Comparison of ENCODE assay signal across 1 cellular context in the genomic region with DNA sequence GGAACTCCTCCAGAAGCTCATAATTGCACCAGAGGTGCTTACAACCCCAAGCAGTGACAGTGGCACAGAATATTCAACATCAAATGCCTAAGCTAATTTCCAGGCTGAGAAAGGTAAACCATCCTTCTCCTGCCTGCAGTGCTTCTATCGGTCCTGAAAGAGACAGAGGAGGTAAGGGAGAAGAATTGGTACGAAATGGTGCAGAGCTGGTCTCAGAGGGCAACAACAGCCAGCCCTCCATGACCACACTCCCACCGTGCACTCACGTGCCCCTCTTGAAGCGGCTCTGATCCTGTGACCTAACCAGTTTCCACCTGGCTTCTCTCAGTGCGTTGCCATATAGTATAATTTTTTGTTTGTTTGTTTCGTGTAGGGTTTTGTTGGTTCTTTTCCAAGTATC.
TF ChIP-seq lines count a peak whose summit lies in the region.

No MANE protein-coding gene starts in this region.

TF ChIP-seq in neural cell, 6 proteins besides CTCF, POLR2A, EP300 and RAD21 (continued from another document):
- TF ChIP-seq, protein P1, sequence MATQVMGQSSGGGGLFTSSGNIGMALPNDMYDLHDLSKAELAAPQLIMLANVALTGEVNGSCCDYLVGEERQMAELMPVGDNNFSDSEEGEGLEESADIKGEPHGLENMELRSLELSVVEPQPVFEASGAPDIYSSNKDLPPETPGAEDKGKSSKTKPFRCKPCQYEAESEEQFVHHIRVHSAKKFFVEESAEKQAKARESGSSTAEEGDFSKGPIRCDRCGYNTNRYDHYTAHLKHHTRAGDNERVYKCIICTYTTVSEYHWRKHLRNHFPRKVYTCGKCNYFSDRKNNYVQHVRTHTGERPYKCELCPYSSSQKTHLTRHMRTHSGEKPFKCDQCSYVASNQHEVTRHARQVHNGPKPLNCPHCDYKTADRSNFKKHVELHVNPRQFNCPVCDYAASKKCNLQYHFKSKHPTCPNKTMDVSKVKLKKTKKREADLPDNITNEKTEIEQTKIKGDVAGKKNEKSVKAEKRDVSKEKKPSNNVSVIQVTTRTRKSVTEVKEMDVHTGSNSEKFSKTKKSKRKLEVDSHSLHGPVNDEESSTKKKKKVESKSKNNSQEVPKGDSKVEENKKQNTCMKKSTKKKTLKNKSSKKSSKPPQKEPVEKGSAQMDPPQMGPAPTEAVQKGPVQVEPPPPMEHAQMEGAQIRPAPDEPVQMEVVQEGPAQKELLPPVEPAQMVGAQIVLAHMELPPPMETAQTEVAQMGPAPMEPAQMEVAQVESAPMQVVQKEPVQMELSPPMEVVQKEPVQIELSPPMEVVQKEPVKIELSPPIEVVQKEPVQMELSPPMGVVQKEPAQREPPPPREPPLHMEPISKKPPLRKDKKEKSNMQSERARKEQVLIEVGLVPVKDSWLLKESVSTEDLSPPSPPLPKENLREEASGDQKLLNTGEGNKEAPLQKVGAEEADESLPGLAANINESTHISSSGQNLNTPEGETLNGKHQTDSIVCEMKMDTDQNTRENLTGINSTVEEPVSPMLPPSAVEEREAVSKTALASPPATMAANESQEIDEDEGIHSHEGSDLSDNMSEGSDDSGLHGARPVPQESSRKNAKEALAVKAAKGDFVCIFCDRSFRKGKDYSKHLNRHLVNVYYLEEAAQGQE (IDR thresholded peaks at IDR 0.05; ENCODE audit: borderline replicate concordance), result no peak
- TF ChIP-seq POLR2AphosphoS5 (IDR thresholded peaks at IDR 0.05), result no peak
TF ChIP-seq in neural cell: peak in this region for 0.
